9 cellular contexts compared by ENCODE assay signal in the genomic region with DNA sequence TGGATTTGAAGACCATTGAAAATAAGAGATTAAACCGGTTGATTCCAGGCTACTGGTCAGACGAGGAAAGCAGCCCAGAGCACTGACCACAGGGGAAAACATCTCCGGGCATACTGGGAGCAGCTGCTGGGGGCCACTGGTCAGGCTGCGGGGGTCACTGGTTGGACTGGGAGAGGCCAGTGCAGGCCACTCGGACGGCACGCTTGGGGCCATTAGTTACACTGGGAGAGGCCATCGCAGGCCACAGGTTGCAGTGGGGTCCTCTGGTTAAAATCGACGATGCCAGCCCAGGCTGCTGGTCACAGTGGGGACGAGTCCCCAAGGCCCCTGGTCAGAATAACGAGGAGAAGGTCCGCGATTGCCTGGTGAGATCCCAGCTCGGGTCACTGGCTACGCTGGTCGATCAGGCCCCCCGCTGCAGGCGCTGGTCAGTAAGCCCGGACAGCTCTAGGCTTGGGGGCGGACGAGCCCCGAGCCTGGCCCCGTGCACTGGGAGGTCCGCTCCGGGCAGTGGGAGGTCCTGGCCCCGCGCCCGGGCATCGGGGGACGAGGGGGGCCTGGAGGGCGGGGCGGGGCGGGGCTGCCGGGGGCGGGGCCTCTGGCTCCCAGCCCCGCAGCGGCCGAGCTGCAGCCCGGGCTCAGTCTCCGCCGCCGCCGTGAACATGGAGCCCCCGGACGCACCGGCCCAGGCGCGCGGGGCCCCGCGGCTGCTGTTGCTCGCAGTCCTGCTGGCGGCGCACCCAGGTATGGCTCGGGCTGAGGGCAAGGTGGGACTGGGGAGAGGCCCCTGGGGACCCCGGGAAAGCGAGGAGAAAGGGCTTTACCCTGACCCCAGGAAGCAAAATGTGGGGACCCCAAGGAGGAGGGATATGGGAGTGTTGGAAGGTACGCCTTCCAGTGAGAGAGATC. TPM values are rescaled to one million over a fixed set of nuclear protein-coding genes. Genes with fewer than 3 reads are reported as not detected.
DNase-seq lines count a peak whose midpoint lies in the region; ATAC-seq and TF ChIP-seq lines count a peak whose summit lies in the region.
"Had no signal": no experiment of that assay in that cellular context is flagged by ENCODE, and none has a peak within 500 bp of the region (broad histone marks: within the 10 kb centered on the region; RNA-seq: fewer than 3 reads in every experiment).

A gene with protein sequence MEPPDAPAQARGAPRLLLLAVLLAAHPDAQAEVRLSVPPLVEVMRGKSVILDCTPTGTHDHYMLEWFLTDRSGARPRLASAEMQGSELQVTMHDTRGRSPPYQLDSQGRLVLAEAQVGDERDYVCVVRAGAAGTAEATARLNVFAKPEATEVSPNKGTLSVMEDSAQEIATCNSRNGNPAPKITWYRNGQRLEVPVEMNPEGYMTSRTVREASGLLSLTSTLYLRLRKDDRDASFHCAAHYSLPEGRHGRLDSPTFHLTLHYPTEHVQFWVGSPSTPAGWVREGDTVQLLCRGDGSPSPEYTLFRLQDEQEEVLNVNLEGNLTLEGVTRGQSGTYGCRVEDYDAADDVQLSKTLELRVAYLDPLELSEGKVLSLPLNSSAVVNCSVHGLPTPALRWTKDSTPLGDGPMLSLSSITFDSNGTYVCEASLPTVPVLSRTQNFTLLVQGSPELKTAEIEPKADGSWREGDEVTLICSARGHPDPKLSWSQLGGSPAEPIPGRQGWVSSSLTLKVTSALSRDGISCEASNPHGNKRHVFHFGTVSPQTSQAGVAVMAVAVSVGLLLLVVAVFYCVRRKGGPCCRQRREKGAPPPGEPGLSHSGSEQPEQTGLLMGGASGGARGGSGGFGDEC (plus strand): TSS at position 641 of the 909 bp plus-strand sequence. CDS start 22 bp downstream, at position 663.

- no peaks in the 10 kb centered on the region for H3F3A ChIP-seq in PC-3 (ENCODE audit: low read length, unreplicated experiment)

- H3K79me2 ChIP-seq in PC-3 (ENCODE audit: low read length): no peaks in the 10 kb centered on the region

- peak; percentile 58 for DNase-seq in GM20000 (ENCODE audit: low spot score)
- DNase-seq in PC-3: peak; percentile 58
- peak; percentile 89 for DNase-seq in ecto neural progenitor cell (ENCODE audit: low spot score)
- peak; percentile 83 for DNase-seq in left lobe of liver (ENCODE audit: low spot score)
- DNase-seq in stimulated activated naive CD8-positive, alpha-beta T cell treated with anti-CD3 and anti-CD28 coated beads, Interleukin-15, Interleukin-2, amounts not matched to agents 100 U/mL and 50 U/mL, for 24 hours: peak; percentile 11
- DNase-seq in GDM1 (lab: John Stamatoyannopoulos, UW): no peak
- no peak for DNase-seq in superior temporal gyrus (ENCODE audit: extremely low spot score)

- peak; percentile 48 for ATAC-seq in PC-3
- peak; percentile 72 for ATAC-seq in left lobe of liver
- ATAC-seq in stimulated activated naive CD8-positive, alpha-beta T cell treated with anti-CD3 and anti-CD28 coated beads, Interleukin-15, Interleukin-2, amounts not matched to agents 100 U/mL and 50 U/mL, for 24 hours: peak; percentile 20
- ATAC-seq in GM18519 (IDR thresholded peaks at IDR 0.05; ENCODE audit: low FRiP score, unreplicated experiment): no peak

- H3K4me2 ChIP-seq in PC-3 (ENCODE audit: low read length): peak within 1 kb of the TSS; percentile 93

- no peaks in the 10 kb centered on the region for H3K9me3 ChIP-seq in PC-3 (ENCODE audit: low read length)

- intact Hi-C loops in PC-3 (cut with micrococcal nuclease): loop anchor here (1.0 to 5.0 kb wide), 2 partner anchors 24 to 36 kb away; no protein-coding TSS in a partner anchor

- peak within 1 kb of the TSS; percentile 67 for H3K9ac ChIP-seq in PC-3 (ENCODE audit: low read length)

- no peak within 1 kb of the TSS for H3K27ac ChIP-seq in PC-3 (ENCODE audit: low read length)

- H3K9me2 ChIP-seq in PC-3 (replicated peaks; ENCODE audit: low read length): no peaks in the 10 kb centered on the region

- no peak for TF ChIP-seq CTCF in GM20000 (IDR thresholded peaks at IDR 0.05; ENCODE audit: extremely low read depth, missing control alignments)
- TF ChIP-seq CTCF in PC-3 (conservative IDR thresholded peaks at IDR 0.05; ENCODE audit: low read depth, low read length): no peak

- no peaks in the 10 kb centered on the region for H4K20me1 ChIP-seq in PC-3 (ENCODE audit: low read length)

- H2AFZ ChIP-seq in PC-3 (ENCODE audit: low read length): peak within 1 kb of the TSS; percentile 35; the same call in 1 of the 2 replicates

- H3K4me3 ChIP-seq in PC-3 (ENCODE audit: low read length): peak within 1 kb of the TSS; percentile 78

- CTCF ChIA-PET in PC-3 (lab: Charles Lee): interaction anchor here (1.5 kb wide), 1 partner anchor 37 kb away, joined by 4 read pairs; a partner anchor contains a TSS

- H3K27me3 ChIP-seq in PC-3 (ENCODE audit: low read length): no peaks in the 10 kb centered on the region

- POLR2A ChIA-PET in PC-3 (lab: Charles Lee; ENCODE audit: unreplicated experiment): no interaction called here

- H3K36me3 ChIP-seq in PC-3 (ENCODE audit: low read depth, low read length): no peaks in the 10 kb centered on the region

- TSS peak; percentile 46 for BruUV-seq in PC-3 (replicated peaks; lab: Mats Ljungman, UMichigan)

- peaks cover 28% of the 10 kb centered on the region for H3K4me1 ChIP-seq in PC-3 (ENCODE audit: insufficient read depth, low read length)

RNA-seq across cellular contexts. Expression of the gene that starts here (rescaled TPM):
- total RNA-seq in PC-3 (2014; rRNA removed): 12.9 and 18.7 TPM in 2 replicates
- total RNA-seq in left lobe of liver: 40.7 TPM
- total RNA-seq: T-helper 1 cell treated with Interleukin-12 subunit alpha and Interleukin-12 subunit beta and Interleukin-4 antibody, amounts not matched to agents 30 ng/mL and 1 ng/mL, for 36 hours had no signal

Comparison
In these comparisons a context has a peak if more than half of its experiments do, and no peak if none do; other contexts are left out.
1. DNase-seq: peak in GM20000 (single experiment), PC-3 (single experiment), ecto neural progenitor cell (single experiment), left lobe of liver (single experiment) and stimulated activated naive CD8-positive, alpha-beta T cell treated with anti-CD3 and anti-CD28 coated beads, Interleukin-15, Interleukin-2, amounts not matched to agents 100 U/mL and 50 U/mL, for 24 hours (single experiment); none in GDM1 (single experiment) and superior temporal gyrus (single experiment).